In the genomic region with DNA sequence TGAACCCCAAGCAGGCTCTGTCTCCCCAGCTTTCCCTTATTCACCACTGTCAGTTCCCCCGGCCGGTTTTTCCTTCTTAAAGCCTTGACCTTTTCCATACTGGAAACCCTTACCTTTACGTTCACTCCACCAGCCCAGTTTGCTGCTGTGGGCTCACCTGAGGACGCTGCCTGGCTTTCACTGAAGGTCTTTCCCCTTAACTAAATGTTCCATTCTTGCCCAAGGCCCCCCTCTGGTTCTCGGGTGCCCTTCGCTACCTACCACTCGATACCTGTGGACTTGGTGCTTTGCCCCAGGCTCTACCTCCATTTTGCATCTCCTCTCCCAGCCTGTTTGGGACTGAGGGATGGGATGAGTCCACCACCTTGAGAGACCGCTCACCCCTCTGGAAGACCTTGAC, we compare ENCODE assay signal across 2 cellular contexts.
TF ChIP-seq lines count a peak whose summit lies in the region.

No MANE protein-coding gene starts in this region.

TF ChIP-seq in SK-N-SH, 30 proteins besides CTCF, POLR2A, EP300 and RAD21:
- no peak for TF ChIP-seq JUND (IDR thresholded peaks at IDR 0.05)
- TF ChIP-seq, protein P1, sequence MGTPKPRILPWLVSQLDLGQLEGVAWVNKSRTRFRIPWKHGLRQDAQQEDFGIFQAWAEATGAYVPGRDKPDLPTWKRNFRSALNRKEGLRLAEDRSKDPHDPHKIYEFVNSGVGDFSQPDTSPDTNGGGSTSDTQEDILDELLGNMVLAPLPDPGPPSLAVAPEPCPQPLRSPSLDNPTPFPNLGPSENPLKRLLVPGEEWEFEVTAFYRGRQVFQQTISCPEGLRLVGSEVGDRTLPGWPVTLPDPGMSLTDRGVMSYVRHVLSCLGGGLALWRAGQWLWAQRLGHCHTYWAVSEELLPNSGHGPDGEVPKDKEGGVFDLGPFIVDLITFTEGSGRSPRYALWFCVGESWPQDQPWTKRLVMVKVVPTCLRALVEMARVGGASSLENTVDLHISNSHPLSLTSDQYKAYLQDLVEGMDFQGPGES (IDR thresholded peaks at IDR 0.05; ENCODE audit: low read depth, low read length) = no peak
- TF ChIP-seq NRF1 (IDR thresholded peaks at IDR 0.05; ENCODE audit: low read depth, low read length) = no peak
- no peak for TF ChIP-seq TCF12 (IDR thresholded peaks at IDR 0.05)
- no peak for TF ChIP-seq POLR2AphosphoS5 (IDR thresholded peaks at IDR 0.05; ENCODE audit: low read depth, low read length)
- no peak for TF ChIP-seq CHD2 (IDR thresholded peaks at IDR 0.05; ENCODE audit: low read length, partially characterized antibody)
- no peak for TF ChIP-seq MXI1 (IDR thresholded peaks at IDR 0.05; ENCODE audit: low read depth, low read length)
- no peak for TF ChIP-seq FOSL2 (IDR thresholded peaks at IDR 0.05; ENCODE audit: borderline replicate concordance, low read depth)
- no peak for TF ChIP-seq FOXJ3 (CRISPR knock-in tag; IDR thresholded peaks at IDR 0.05)
- no peak for TF ChIP-seq EZH2phosphoT487 (IDR thresholded peaks at IDR 0.05; ENCODE audit: borderline replicate concordance, low read depth)
- no peak for TF ChIP-seq YY1 (IDR thresholded peaks at IDR 0.05; ENCODE audit: low read depth)
- TF ChIP-seq, protein P2, sequence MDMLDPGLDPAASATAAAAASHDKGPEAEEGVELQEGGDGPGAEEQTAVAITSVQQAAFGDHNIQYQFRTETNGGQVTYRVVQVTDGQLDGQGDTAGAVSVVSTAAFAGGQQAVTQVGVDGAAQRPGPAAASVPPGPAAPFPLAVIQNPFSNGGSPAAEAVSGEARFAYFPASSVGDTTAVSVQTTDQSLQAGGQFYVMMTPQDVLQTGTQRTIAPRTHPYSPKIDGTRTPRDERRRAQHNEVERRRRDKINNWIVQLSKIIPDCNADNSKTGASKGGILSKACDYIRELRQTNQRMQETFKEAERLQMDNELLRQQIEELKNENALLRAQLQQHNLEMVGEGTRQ (IDR thresholded peaks at IDR 0.05; ENCODE audit: borderline replicate concordance, low read depth, low read length) = no peak
- no peak for TF ChIP-seq FOXM1 (IDR thresholded peaks at IDR 0.05; ENCODE audit: low read depth)
- TF ChIP-seq, protein P3, sequence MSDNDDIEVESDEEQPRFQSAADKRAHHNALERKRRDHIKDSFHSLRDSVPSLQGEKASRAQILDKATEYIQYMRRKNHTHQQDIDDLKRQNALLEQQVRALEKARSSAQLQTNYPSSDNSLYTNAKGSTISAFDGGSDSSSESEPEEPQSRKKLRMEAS (IDR thresholded peaks at IDR 0.05; ENCODE audit: low read depth) = no peak

TF ChIP-seq in SK-N-SH treated with all-trans-retinoic acid at 6 μM for 48 hours, 23 proteins besides CTCF, POLR2A, EP300 and RAD21:
- no peak for TF ChIP-seq ZFP3 (CRISPR knock-in tag; IDR thresholded peaks at IDR 0.05)
- TF ChIP-seq, protein P4, sequence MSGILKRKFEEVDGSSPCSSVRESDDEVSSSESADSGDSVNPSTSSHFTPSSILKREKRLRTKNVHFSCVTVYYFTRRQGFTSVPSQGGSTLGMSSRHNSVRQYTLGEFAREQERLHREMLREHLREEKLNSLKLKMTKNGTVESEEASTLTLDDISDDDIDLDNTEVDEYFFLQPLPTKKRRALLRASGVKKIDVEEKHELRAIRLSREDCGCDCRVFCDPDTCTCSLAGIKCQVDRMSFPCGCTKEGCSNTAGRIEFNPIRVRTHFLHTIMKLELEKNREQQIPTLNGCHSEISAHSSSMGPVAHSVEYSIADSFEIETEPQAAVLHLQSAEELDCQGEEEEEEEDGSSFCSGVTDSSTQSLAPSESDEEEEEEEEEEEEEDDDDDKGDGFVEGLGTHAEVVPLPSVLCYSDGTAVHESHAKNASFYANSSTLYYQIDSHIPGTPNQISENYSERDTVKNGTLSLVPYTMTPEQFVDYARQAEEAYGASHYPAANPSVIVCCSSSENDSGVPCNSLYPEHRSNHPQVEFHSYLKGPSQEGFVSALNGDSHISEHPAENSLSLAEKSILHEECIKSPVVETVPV (CRISPR knock-in tag; IDR thresholded peaks at IDR 0.05) = no peak
